ENCODE assay signal across 16 cellular contexts in the genomic region with DNA sequence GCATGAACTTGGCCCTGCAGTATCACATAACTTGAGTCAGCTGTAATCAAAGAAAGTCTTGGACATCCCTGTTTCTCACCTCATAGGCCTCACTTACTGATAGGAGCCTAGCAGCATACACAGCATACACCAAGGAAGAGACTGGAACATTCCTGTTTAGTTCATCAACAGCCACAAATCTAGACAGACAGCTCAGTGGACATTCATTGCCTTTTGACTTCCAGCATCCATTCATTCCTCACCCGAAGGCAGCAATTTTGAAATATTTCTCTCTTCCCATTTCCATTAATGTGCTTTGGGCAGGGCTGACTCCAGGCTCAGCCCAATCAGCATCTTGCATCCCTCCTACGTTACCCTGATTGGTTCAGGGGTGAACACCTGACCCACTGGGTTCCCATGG.
DNase-seq lines count a peak whose midpoint lies in the region; ATAC-seq, FAIRE-seq and TF ChIP-seq lines count a peak whose summit lies in the region.
"Had no signal": no experiment of that assay in that cellular context is flagged by ENCODE, and none has a peak within 500 bp of the region (broad histone marks: within the 10 kb centered on the region; RNA-seq: fewer than 3 reads in every experiment).

No MANE protein-coding gene starts in this region.

- H3K79me1 ChIP-seq in trophoblast cell (ENCODE audit: low read length) = no peaks in the 10 kb centered on the region

- no peak overlapping the region for H4K12ac ChIP-seq in trophoblast cell (ENCODE audit: low read depth, low read length)

- peaks cover 6% of the 10 kb centered on the region; the same call in 1 of the 2 replicates for H3K9me2 ChIP-seq in GM23338 (ENCODE audit: insufficient read depth)

- no peaks in the 10 kb centered on the region; the same call in 2 of the 3 replicates for H3K4me1 Mint-ChIP-seq in GM23338
- H3K4me1 Mint-ChIP-seq: CD4-positive, alpha-beta memory T cell had no signal

- no peaks in the 10 kb centered on the region for H3K9me1 ChIP-seq in K562 (ENCODE audit: control insufficient read depth, insufficient read depth, low read length)

- POLR2A ChIA-PET in A549 (lab: Yijun Ruan, JAX) (no interaction called here), K562 (lab: Yijun Ruan, JAX) (no interaction called here)

- H3K79me2 ChIP-seq in GM23338 (replicated peaks; ENCODE audit: insufficient read depth) = no peaks in the 10 kb centered on the region
- no peaks in the 10 kb centered on the region for H3K79me2 ChIP-seq in K562 (ENCODE audit: control insufficient read depth, insufficient read depth, low read length)
- H3K79me2 ChIP-seq in trophoblast cell (ENCODE audit: control insufficient read depth, insufficient read depth, low read length, poor library complexity) = no peaks in the 10 kb centered on the region

- no peak overlapping the region for H3K18ac ChIP-seq in trophoblast cell (ENCODE audit: low read length)

- FAIRE-seq in A549 (lab: Jason Lieb, UNC) (no peak), K562 (lab: Jason Lieb, UNC) (no peak)
- FAIRE-seq: G401.6 had no signal

- H3K9ac ChIP-seq in K562 (ENCODE audit: insufficient read depth in 1 of 2, low read depth in 2 of 2, low read length in 2 of 2) (no peak overlapping the region), trophoblast cell (ENCODE audit: low read length) (no peak overlapping the region)
- H3K9ac ChIP-seq: BLaER1 had no signal

- ATAC-seq in A549 = no peak
- ATAC-seq in GM23338 = no peak
- no peak for ATAC-seq in K562
- ATAC-seq in gastroesophageal sphincter = no peak

- H3K27ac ChIP-seq in A549 = no peak overlapping the region
- H3K27ac ChIP-seq in GM23338 (ENCODE audit: low read depth) = no peak overlapping the region
- no peak overlapping the region for H3K27ac ChIP-seq in K562 (ENCODE audit: extremely low read depth, low read depth, low read length)
- no peak overlapping the region for H3K27ac ChIP-seq in trophoblast cell (ENCODE audit: low read depth, low read length)
- H3K27ac ChIP-seq in gastroesophageal sphincter = no peak overlapping the region
- H3K27ac ChIP-seq: 22Rv1, BLaER1, HL-60 had no signal

- no peak for TF ChIP-seq POLR2A in A549 (IDR thresholded peaks at IDR 0.05; ENCODE audit: low read length)
- TF ChIP-seq POLR2A in K562 (conservative IDR thresholded peaks at IDR 0.05) = no peak
- no peak for TF ChIP-seq POLR2A in gastroesophageal sphincter (IDR thresholded peaks at IDR 0.05)

- no peaks in the 10 kb centered on the region for H3K27me3 ChIP-seq in GM23338 (ENCODE audit: insufficient read depth)
- peaks cover 3 to 24% of the 10 kb centered on the region in 2 experiments for H3K27me3 ChIP-seq in K562 (ENCODE audit: control insufficient read depth in 2 of 2, insufficient read depth in 2 of 2, low read length in 2 of 2)
- no peaks in the 10 kb centered on the region for H3K27me3 ChIP-seq in trophoblast cell (ENCODE audit: insufficient read depth, low read length)
- H3K27me3 ChIP-seq in gastroesophageal sphincter = no peaks in the 10 kb centered on the region
- H3K27me3 ChIP-seq: BLaER1 had no signal

- H3K4me3 ChIP-seq in A549 = no peak overlapping the region
- no peak overlapping the region for H3K4me3 ChIP-seq in GM23338
- no peak overlapping the region for H3K4me3 ChIP-seq in K562
- H3K4me3 ChIP-seq in trophoblast cell (ENCODE audit: low read depth, low read length) = no peak overlapping the region
- no peak overlapping the region for H3K4me3 ChIP-seq in gastroesophageal sphincter
- H3K4me3 ChIP-seq: BLaER1 had no signal

- H3K9me3 ChIP-seq in A549 = no peaks in the 10 kb centered on the region
- H3K9me3 ChIP-seq in K562 (replicated peaks; ENCODE audit: control insufficient read depth, insufficient read depth, low read depth, low read length) = no peaks in the 10 kb centered on the region
- peaks cover 2% of the 10 kb centered on the region for H3K9me3 ChIP-seq in trophoblast cell (ENCODE audit: insufficient read depth, low read depth, low read length)
- no peaks in the 10 kb centered on the region for H3K9me3 ChIP-seq in gastroesophageal sphincter
- H3K9me3 ChIP-seq: BLaER1 had no signal

- H3K36me3 Mint-ChIP-seq in GM23338 (ENCODE audit: low read depth) = no peaks in the 10 kb centered on the region
- H3K36me3 Mint-ChIP-seq: CD14-positive monocyte; CD4-positive, alpha-beta memory T cell had no signal

- H3K23ac ChIP-seq in trophoblast cell (ENCODE audit: low read length) = no peak overlapping the region

- H3K4ac ChIP-seq in trophoblast cell (ENCODE audit: low read depth, low read length) = no peak overlapping the region

- no peaks in the 10 kb centered on the region for H4K20me1 ChIP-seq in GM23338 (replicated peaks; ENCODE audit: insufficient read depth)
- H4K20me1 ChIP-seq in K562 (replicated peaks; ENCODE audit: control insufficient read depth, insufficient read depth, low read length) = no peaks in the 10 kb centered on the region
- H4K20me1 ChIP-seq: BLaER1 had no signal

- H3K14ac ChIP-seq in trophoblast cell (ENCODE audit: low read length) = no peak overlapping the region

- H3K27me3 Mint-ChIP-seq in GM23338 (ENCODE audit: insufficient read depth, low read depth, poor library complexity) = no peaks in the 10 kb centered on the region

- no peak overlapping the region for H3K4me3 Mint-ChIP-seq in GM23338
- H3K4me3 Mint-ChIP-seq: CD14-positive monocyte; CD4-positive, alpha-beta memory T cell had no signal

- in situ Hi-C loops in K562 (cut with MboI) = no loop called here

- TF ChIP-seq EP300 in A549 (IDR thresholded peaks at IDR 0.05) = no peak
- TF ChIP-seq EP300 in K562 (IDR thresholded peaks at IDR 0.05; ENCODE audit: low read length) = no peak
- TF ChIP-seq EP300 in gastroesophageal sphincter (IDR thresholded peaks at IDR 0.05) = no peak

- H3K4me2 ChIP-seq in A549 (no peak overlapping the region), GM23338 (no peak overlapping the region), K562 (ENCODE audit: insufficient read depth, low read length) (no peak overlapping the region), trophoblast cell (ENCODE audit: low read length) (no peak overlapping the region)
- H3K4me2 ChIP-seq: BLaER1 had no signal

- TF ChIP-seq RAD21 in A549 (conservative IDR thresholded peaks at IDR 0.05 in 1 of 2, IDR thresholded peaks at IDR 0.05 in 1 of 2) = no peak
- TF ChIP-seq RAD21 in K562 (CRISPR knock-in tag; conservative IDR thresholded peaks at IDR 0.05 in 1 of 2, IDR thresholded peaks at IDR 0.05 in 1 of 2) = no peak

- no peak overlapping the region for H2BK120ac ChIP-seq in trophoblast cell (ENCODE audit: insufficient read depth, low read length, poor library complexity)

- TF ChIP-seq CTCF in A549 (IDR thresholded peaks at IDR 0.05) (no peak), GM23338 (conservative IDR thresholded peaks at IDR 0.05; ENCODE audit: low read depth in 2 of 2) (no peak), K562 (IDR thresholded peaks at IDR 0.05 in 2 of 3, conservative IDR thresholded peaks at IDR 0.05 in 1 of 3; ENCODE audit: insufficient read depth in 2 of 3, low read depth in 1 of 3, low read length in 3 of 3) (no peak), gastroesophageal sphincter (IDR thresholded peaks at IDR 0.05) (no peak)

- DNase-seq in A549 (ENCODE audit: low read depth in 1 of 2, low spot score in 1 of 2) (no peak), GM23338 (ENCODE audit: low spot score) (no peak), K562 (ENCODE audit: extremely low read depth in 1 of 4, low spot score in 3 of 4) (peak in 1 of 4 experiments; percentile 10), trophoblast cell (peak; percentile 69 to 89), germinal center (ENCODE audit: low spot score) (no peak)
- no peak for DNase-seq in stimulated activated CD4-positive, alpha-beta T cell treated with anti-CD3 and anti-CD28 coated beads, Interleukin-2, amount 100 ng/mL, for 48 hours
- DNase-seq: CD4-positive, alpha-beta memory T cell; DMS153; DND-41; HCEC 1CT had no signal

- H3K36me3 ChIP-seq in GM23338 (ENCODE audit: insufficient read depth) = no peaks in the 10 kb centered on the region
- no peaks in the 10 kb centered on the region for H3K36me3 ChIP-seq in K562 (ENCODE audit: control insufficient read depth, insufficient read depth, low read length)
- no peaks in the 10 kb centered on the region for H3K36me3 ChIP-seq in trophoblast cell (ENCODE audit: control insufficient read depth in 1 of 2, insufficient read depth in 2 of 2, low read length in 2 of 2)
- H3K36me3 ChIP-seq in gastroesophageal sphincter = no peaks in the 10 kb centered on the region
- H3K36me3 ChIP-seq: BLaER1 had no signal

- 0 out of 2 replicates have a peak overlapping the region, but pooled peaks have one; percentile 16 for H2AFZ ChIP-seq in GM23338
- H2AFZ ChIP-seq in K562 (ENCODE audit: low read depth, low read length) = no peak overlapping the region
- H2AFZ ChIP-seq in trophoblast cell (ENCODE audit: insufficient read depth, low read length, poor library complexity) = no peak overlapping the region

- H3K27ac Mint-ChIP-seq in GM23338 = no peak overlapping the region
- H3K27ac Mint-ChIP-seq: CD14-positive monocyte; CD4-positive, alpha-beta memory T cell had no signal

- no peak overlapping the region for H4K8ac ChIP-seq in trophoblast cell (ENCODE audit: low read depth, low read length)

- H2BK12ac ChIP-seq in trophoblast cell (ENCODE audit: low read length) = no peak overlapping the region

- no peaks in the 10 kb centered on the region for H3K9me3 Mint-ChIP-seq in GM23338

- H2BK5ac ChIP-seq in trophoblast cell (ENCODE audit: low read depth, low read length, poor library complexity) = no peak overlapping the region

- intact Hi-C loops in K562 (cut with micrococcal nuclease) = no loop called here

- CTCF ChIA-PET in A549 (lab: Yijun Ruan, JAX) (no interaction called here), K562 (lab: Yijun Ruan, JAX; ENCODE audit: low intra/inter-chr PET ratio) (no interaction called here)

- H3F3A ChIP-seq in GM23338 (replicated peaks; ENCODE audit: low read depth) = no peaks in the 10 kb centered on the region

- WGBS in A549 (ENCODE audit: missing lambda C conversion rate) = 23% methylated on average over 2 of the region's 2 CpGs
- 4% methylated on average over 2 of the region's 2 CpGs for WGBS in K562 (ENCODE audit: insufficient coverage, low coverage, missing lambda C conversion rate)
- no CpG with 5 or more reads among the region's 2 CpGs for WGBS in trophoblast cell (ENCODE audit: extremely low coverage, insufficient coverage, insufficient read length)
- WGBS in gastroesophageal sphincter (ENCODE audit: low coverage in 1 of 2), 2 donors = 80 to 100% methylated on average over 2 of the region's 2 CpGs

- H2AK5ac ChIP-seq in trophoblast cell (ENCODE audit: low read length) = no peak overlapping the region

- H3K4me1 ChIP-seq in A549 = no peaks in the 10 kb centered on the region
- no peaks in the 10 kb centered on the region for H3K4me1 ChIP-seq in GM23338 (ENCODE audit: insufficient read depth)
- no peaks in the 10 kb centered on the region for H3K4me1 ChIP-seq in K562 (replicated peaks in 1 of 2; ENCODE audit: control insufficient read depth in 2 of 2, insufficient read depth in 2 of 2, low read length in 2 of 2)
- no peaks in the 10 kb centered on the region for H3K4me1 ChIP-seq in trophoblast cell (ENCODE audit: control insufficient read depth in 1 of 2, insufficient read depth in 2 of 2, low read length in 2 of 2)
- H3K4me1 ChIP-seq in gastroesophageal sphincter = no peaks in the 10 kb centered on the region

- no peak overlapping the region for H4K91ac ChIP-seq in trophoblast cell (ENCODE audit: low read depth, low read length)

- no TSS peak for BruUV-seq in K562 (replicated peaks; lab: Mats Ljungman, UMichigan)

TF ChIP-seq in K562, 482 proteins besides CTCF, POLR2A, EP300 and RAD21 (continues in another document):
- no peak for TF ChIP-seq EHMT2 (IDR thresholded peaks at IDR 0.05)

Comparison
In these comparisons a context has a peak if more than half of its experiments do, and no peak if none do; other contexts are left out.
1. DNase-seq: peak in trophoblast cell (2 of 2); none in A549 (0 of 2), GM23338 (single experiment), germinal center (single experiment) and stimulated activated CD4-positive, alpha-beta T cell treated with anti-CD3 and anti-CD28 coated beads, Interleukin-2, amount 100 ng/mL, for 48 hours (0 of 2).
2. Of the 35 proteins assayed by ChIP-seq in both K562 and A549: peak only in K562: none; only in A549: none; in both: USF2; in neither: 34.